ENCODE assay signal across 16 cellular contexts in genomic region chr4:26648260-26648659, GRCh38.
DNase-seq lines count a peak whose midpoint lies in the region; ATAC-seq and TF ChIP-seq lines count a peak whose summit lies in the region.
"Had no signal": no experiment of that assay in that cellular context is flagged by ENCODE, and none has a peak within 500 bp of the region (broad histone marks: within the 10 kb centered on the region; RNA-seq: fewer than 3 reads in every experiment).

No MANE protein-coding gene starts in this region.

- H3K36me3 Mint-ChIP-seq in natural killer cell, result no peaks in the 10 kb centered on the region
- peaks cover 6% of the 10 kb centered on the region for H3K36me3 Mint-ChIP-seq in natural killer cell treated with Interleukin-12 subunit alpha and Interleukin-12 subunit beta and Interleukin-15 and Interleukin-18, amount 100 ng/mL, for 72 hours
- H3K36me3 Mint-ChIP-seq in activated CD8-positive, alpha-beta T cell treated with anti-CD3 and anti-CD28 coated beads for 36 hours (ENCODE audit: low read depth), result peaks cover 24% of the 10 kb centered on the region

- H3K27me3 ChIP-seq in PC-3 (ENCODE audit: low read length) (no peaks in the 10 kb centered on the region), foreskin keratinocyte (no peaks in the 10 kb centered on the region), smooth muscle cell (ENCODE audit: low read depth) (no peaks in the 10 kb centered on the region)
- H3K27me3 ChIP-seq: SJCRH30 had no signal

- H3K9me3 ChIP-seq in PC-3 (ENCODE audit: low read length) (no peaks in the 10 kb centered on the region), smooth muscle cell (replicated peaks; ENCODE audit: low read depth) (no peaks in the 10 kb centered on the region)

- no peaks in the 10 kb centered on the region for H3K9me2 ChIP-seq in PC-3 (replicated peaks; ENCODE audit: low read length)

- H3K27ac ChIP-seq in PC-3 (ENCODE audit: low read length) (no peak overlapping the region), foreskin keratinocyte (no peak overlapping the region), smooth muscle cell (ENCODE audit: low read depth) (peak overlapping the region; percentile 29)
- H3K27ac ChIP-seq: SJCRH30 had no signal

- H3K4me3 ChIP-seq in PC-3 (ENCODE audit: low read length) (no peak overlapping the region), smooth muscle cell (no peak overlapping the region)
- H3K4me3 ChIP-seq: SJCRH30 had no signal

- H3K4me1 ChIP-seq in PC-3 (ENCODE audit: insufficient read depth, low read length), result no peaks in the 10 kb centered on the region
- H3K4me1 ChIP-seq in foreskin keratinocyte, result no peaks in the 10 kb centered on the region
- no peaks in the 10 kb centered on the region for H3K4me1 ChIP-seq in smooth muscle cell (ENCODE audit: low read depth)
- H3K4me1 ChIP-seq: SJCRH30 had no signal

- intact Hi-C loops in natural killer cell (cut with micrococcal nuclease) (no loop called here), PC-3 (cut with micrococcal nuclease) (no loop called here)
- intact Hi-C loops in activated CD8-positive, alpha-beta T cell treated with anti-CD3 and anti-CD28 coated beads for 36 hours (cut with micrococcal nuclease), result no loop called here

- no peak overlapping the region for H2AFZ ChIP-seq in PC-3 (ENCODE audit: low read length)
- no peak overlapping the region for H2AFZ ChIP-seq in smooth muscle cell (ENCODE audit: low read depth)

- H3K79me2 ChIP-seq in PC-3 (ENCODE audit: low read length) (no peaks in the 10 kb centered on the region), smooth muscle cell (ENCODE audit: low read depth) (no peaks in the 10 kb centered on the region)

- no peak for TF ChIP-seq CTCF in natural killer cell (IDR thresholded peaks at IDR 0.05)
- TF ChIP-seq CTCF in PC-3 (conservative IDR thresholded peaks at IDR 0.05; ENCODE audit: low read depth, low read length), result no peak
- TF ChIP-seq CTCF in foreskin keratinocyte (conservative IDR thresholded peaks at IDR 0.05), result no peak
- no peak for TF ChIP-seq CTCF in smooth muscle cell (IDR thresholded peaks at IDR 0.05; ENCODE audit: borderline replicate concordance, insufficient read depth, poor library complexity, severe bottlenecking)
- no peak for TF ChIP-seq CTCF in activated CD8-positive, alpha-beta T cell treated with anti-CD3 and anti-CD28 coated beads for 36 hours (IDR thresholded peaks at IDR 0.05)

- H3K27me3 Mint-ChIP-seq in natural killer cell (ENCODE audit: low read depth in 2 of 2), result no peaks in the 10 kb centered on the region
- no peaks in the 10 kb centered on the region for H3K27me3 Mint-ChIP-seq in natural killer cell treated with Interleukin-12 subunit alpha and Interleukin-12 subunit beta and Interleukin-15 and Interleukin-18, amount 100 ng/mL, for 72 hours
- H3K27me3 Mint-ChIP-seq in activated CD8-positive, alpha-beta T cell treated with anti-CD3 and anti-CD28 coated beads for 36 hours, result no peaks in the 10 kb centered on the region
- H3K27me3 Mint-ChIP-seq: B cell; CD4-positive, CD25-positive, alpha-beta regulatory T cell had no signal

- no peak overlapping the region for H3K4me3 Mint-ChIP-seq in natural killer cell
- H3K4me3 Mint-ChIP-seq in natural killer cell treated with Interleukin-12 subunit alpha and Interleukin-12 subunit beta and Interleukin-15 and Interleukin-18, amount 100 ng/mL, for 72 hours, result no peak overlapping the region
- H3K4me3 Mint-ChIP-seq in activated CD8-positive, alpha-beta T cell treated with anti-CD3 and anti-CD28 coated beads for 36 hours, result no peak overlapping the region
- H3K4me3 Mint-ChIP-seq: B cell; CD4-positive, CD25-positive, alpha-beta regulatory T cell had no signal

- H4K20me1 ChIP-seq in PC-3 (ENCODE audit: low read length) (no peaks in the 10 kb centered on the region), smooth muscle cell (ENCODE audit: low read depth) (no peaks in the 10 kb centered on the region)

- DNase-seq in natural killer cell (no peak), PC-3 (peak; percentile 1), foreskin keratinocyte (peak; percentile 0 to 27), smooth muscle cell (lab: John Stamatoyannopoulos, UW; ENCODE audit: unreplicated experiment) (no peak), NCI-H1048 (lab: John Stamatoyannopoulos, UW) (no peak)
- DNase-seq in natural killer cell treated with Interleukin-12 subunit alpha and Interleukin-12 subunit beta and Interleukin-15 and Interleukin-18, amount 100 ng/mL, for 72 hours (ENCODE audit: low spot score), result no peak
- no peak for DNase-seq in stimulated activated CD4-positive, alpha-beta T cell treated with anti-CD3 and anti-CD28 coated beads, Interleukin-12 subunit alpha, Interleukin-12 subunit beta, amount 100 ng/mL, for 4 hours
- no peak for DNase-seq in activated CD8-positive, alpha-beta T cell treated with anti-CD3 and anti-CD28 coated beads for 36 hours
- DNase-seq: CD4-positive, CD25-positive, alpha-beta regulatory T cell; NCI-H1417 treated with DMSO at 0.1 percent for 48 hours; NCI-H187 treated with DMSO at 0.1 percent for 48 hours; NCI-H226; NCI-H524; SJCRH30 had no signal

- H3K4me1 Mint-ChIP-seq in natural killer cell, result peaks cover 0 to 7% of the 10 kb centered on the region in 2 donors
- H3K4me1 Mint-ChIP-seq in natural killer cell treated with Interleukin-12 subunit alpha and Interleukin-12 subunit beta and Interleukin-15 and Interleukin-18, amount 100 ng/mL, for 72 hours (ENCODE audit: low read depth in 2 of 2), result peaks cover 0 to 2% of the 10 kb centered on the region in 2 donors
- no peaks in the 10 kb centered on the region for H3K4me1 Mint-ChIP-seq in activated CD8-positive, alpha-beta T cell treated with anti-CD3 and anti-CD28 coated beads for 36 hours (ENCODE audit: low read depth)
- H3K4me1 Mint-ChIP-seq: B cell; CD4-positive, CD25-positive, alpha-beta regulatory T cell had no signal

- no peaks in the 10 kb centered on the region for H3K36me3 ChIP-seq in PC-3 (ENCODE audit: low read depth, low read length)
- H3K36me3 ChIP-seq in smooth muscle cell (ENCODE audit: low read depth), result peaks cover 5% of the 10 kb centered on the region
- H3K36me3 ChIP-seq: SJCRH30 had no signal

- no peak overlapping the region for H3K4me2 ChIP-seq in PC-3 (ENCODE audit: low read length)
- H3K4me2 ChIP-seq in smooth muscle cell, result no peak overlapping the region

- H3K27ac Mint-ChIP-seq in natural killer cell, result peak overlapping the region; percentile 0 to 60
- H3K27ac Mint-ChIP-seq in natural killer cell treated with Interleukin-12 subunit alpha and Interleukin-12 subunit beta and Interleukin-15 and Interleukin-18, amount 100 ng/mL, for 72 hours, result no peak overlapping the region
- no peak overlapping the region for H3K27ac Mint-ChIP-seq in activated CD8-positive, alpha-beta T cell treated with anti-CD3 and anti-CD28 coated beads for 36 hours
- H3K27ac Mint-ChIP-seq: B cell; CD4-positive, CD25-positive, alpha-beta regulatory T cell had no signal

- H3F3A ChIP-seq in PC-3 (ENCODE audit: low read length, unreplicated experiment) (no peaks in the 10 kb centered on the region), smooth muscle cell (ENCODE audit: low read depth) (no peaks in the 10 kb centered on the region)

- H3K9ac ChIP-seq in PC-3 (ENCODE audit: low read length) (no peak overlapping the region), smooth muscle cell (ENCODE audit: low read depth) (no peak overlapping the region)

- POLR2A ChIA-PET in PC-3 (lab: Charles Lee; ENCODE audit: unreplicated experiment), result no interaction called here
- POLR2A ChIA-PET in activated CD8-positive, alpha-beta T cell treated with anti-CD3 and anti-CD28 coated beads for 36 hours (lab: Charles Lee), result no interaction called here

- BruUV-seq in PC-3 (replicated peaks; lab: Mats Ljungman, UMichigan), result no TSS peak

- WGBS in smooth muscle cell (ENCODE audit: low lambda C conversion rate), result 64% methylated on average over 1 of the region's 1 CpG

- H3K9me3 Mint-ChIP-seq in natural killer cell, result peaks cover 0 to 4% of the 10 kb centered on the region in 2 donors
- no peaks in the 10 kb centered on the region for H3K9me3 Mint-ChIP-seq in natural killer cell treated with Interleukin-12 subunit alpha and Interleukin-12 subunit beta and Interleukin-15 and Interleukin-18, amount 100 ng/mL, for 72 hours
- H3K9me3 Mint-ChIP-seq in activated CD8-positive, alpha-beta T cell treated with anti-CD3 and anti-CD28 coated beads for 36 hours, result peaks cover 12% of the 10 kb centered on the region

- ATAC-seq in natural killer cell, result no peak
- no peak for ATAC-seq in natural killer cell treated with Interleukin-12 subunit alpha and Interleukin-12 subunit beta and Interleukin-15 and Interleukin-18, amount 100 ng/mL, for 72 hours
- ATAC-seq in PC-3, result no peak
- ATAC-seq in foreskin keratinocyte, result no peak
- no peak for ATAC-seq in activated CD8-positive, alpha-beta T cell treated with anti-CD3 and anti-CD28 coated beads for 36 hours
- ATAC-seq: HCT116 had no signal

- CTCF ChIA-PET in PC-3 (lab: Charles Lee), result no interaction called here
- CTCF ChIA-PET in activated CD8-positive, alpha-beta T cell treated with anti-CD3 and anti-CD28 coated beads for 36 hours (lab: Charles Lee), result no interaction called here

Comparison
In these comparisons a context has a peak if more than half of its experiments do, and no peak if none do; other contexts are left out.
1. H3K27ac Mint-ChIP-seq: peak in natural killer cell (2 of 2); none in natural killer cell treated with Interleukin-12 subunit alpha and Interleukin-12 subunit beta and Interleukin-15 and Interleukin-18, amount 100 ng/mL, for 72 hours (0 of 2) and activated CD8-positive, alpha-beta T cell treated with anti-CD3 and anti-CD28 coated beads for 36 hours (single experiment).
2. DNase-seq: peak in PC-3 (single experiment) and foreskin keratinocyte (2 of 2); none in natural killer cell (single experiment), natural killer cell treated with Interleukin-12 subunit alpha and Interleukin-12 subunit beta and Interleukin-15 and Interleukin-18, amount 100 ng/mL, for 72 hours (single experiment), smooth muscle cell (single experiment), stimulated activated CD4-positive, alpha-beta T cell treated with anti-CD3 and anti-CD28 coated beads, Interleukin-12 subunit alpha, Interleukin-12 subunit beta, amount 100 ng/mL, for 4 hours (single experiment), NCI-H1048 (single experiment) and activated CD8-positive, alpha-beta T cell treated with anti-CD3 and anti-CD28 coated beads for 36 hours (single experiment).